ENCODE assay signal across 2 cellular contexts in the genomic region with DNA sequence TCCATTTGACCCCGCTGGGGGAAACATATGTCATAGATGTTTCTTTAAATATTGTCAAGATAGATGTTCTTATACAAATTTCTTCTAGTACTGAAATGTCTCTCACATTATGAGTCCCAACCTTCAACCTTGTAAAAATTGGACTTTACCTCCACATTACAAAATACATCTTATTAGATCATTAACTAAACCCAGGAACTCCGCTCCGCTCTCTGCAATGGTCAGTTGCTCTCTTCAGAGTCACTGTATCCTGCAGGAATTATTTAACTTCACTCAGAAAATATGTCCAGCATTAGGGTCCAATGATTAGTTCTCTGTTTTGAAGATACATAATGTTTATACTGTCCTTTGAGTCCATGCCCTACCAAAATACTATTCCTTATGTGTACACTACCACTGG.
TF ChIP-seq lines count a peak whose summit lies in the region.

No MANE protein-coding gene starts in this region.

TF ChIP-seq in GM12878, 131 proteins besides CTCF, POLR2A, EP300 and RAD21:
- TF ChIP-seq YBX1 (IDR thresholded peaks at IDR 0.05) = no peak
- TF ChIP-seq STAT3 (IDR thresholded peaks at IDR 0.05; ENCODE audit: low read depth, low read length) = no peak
- no peak for TF ChIP-seq NFXL1 (IDR thresholded peaks at IDR 0.05; ENCODE audit: borderline replicate concordance)
- TF ChIP-seq PML (IDR thresholded peaks at IDR 0.05; ENCODE audit: low read length) = no peak
- TF ChIP-seq NR2C1 (IDR thresholded peaks at IDR 0.05) = no peak
- no peak for TF ChIP-seq ZNF207 (IDR thresholded peaks at IDR 0.05; ENCODE audit: borderline replicate concordance)
- TF ChIP-seq CEBPB (IDR thresholded peaks at IDR 0.05; ENCODE audit: borderline replicate concordance in 1 of 2, low read depth in 2 of 2, low read length in 2 of 2) = no peak
- TF ChIP-seq, protein P1, sequence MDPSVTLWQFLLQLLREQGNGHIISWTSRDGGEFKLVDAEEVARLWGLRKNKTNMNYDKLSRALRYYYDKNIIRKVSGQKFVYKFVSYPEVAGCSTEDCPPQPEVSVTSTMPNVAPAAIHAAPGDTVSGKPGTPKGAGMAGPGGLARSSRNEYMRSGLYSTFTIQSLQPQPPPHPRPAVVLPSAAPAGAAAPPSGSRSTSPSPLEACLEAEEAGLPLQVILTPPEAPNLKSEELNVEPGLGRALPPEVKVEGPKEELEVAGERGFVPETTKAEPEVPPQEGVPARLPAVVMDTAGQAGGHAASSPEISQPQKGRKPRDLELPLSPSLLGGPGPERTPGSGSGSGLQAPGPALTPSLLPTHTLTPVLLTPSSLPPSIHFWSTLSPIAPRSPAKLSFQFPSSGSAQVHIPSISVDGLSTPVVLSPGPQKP (IDR thresholded peaks at IDR 0.05; ENCODE audit: low read depth, low read length) = no peak
- TF ChIP-seq POU2F2 (IDR thresholded peaks at IDR 0.05; ENCODE audit: borderline replicate concordance, low read depth, low read length) = no peak
- TF ChIP-seq ESRRA (IDR thresholded peaks at IDR 0.05; ENCODE audit: low read length) = no peak
- TF ChIP-seq GATAD2B (conservative IDR thresholded peaks at IDR 0.05; ENCODE audit: low read depth) = no peak
- no peak for TF ChIP-seq EGR1 (IDR thresholded peaks at IDR 0.05; ENCODE audit: borderline replicate concordance in 1 of 2, low read depth in 2 of 2, low read length in 2 of 2)
- TF ChIP-seq HDAC2 (IDR thresholded peaks at IDR 0.05) = no peak
- TF ChIP-seq, protein P2, sequence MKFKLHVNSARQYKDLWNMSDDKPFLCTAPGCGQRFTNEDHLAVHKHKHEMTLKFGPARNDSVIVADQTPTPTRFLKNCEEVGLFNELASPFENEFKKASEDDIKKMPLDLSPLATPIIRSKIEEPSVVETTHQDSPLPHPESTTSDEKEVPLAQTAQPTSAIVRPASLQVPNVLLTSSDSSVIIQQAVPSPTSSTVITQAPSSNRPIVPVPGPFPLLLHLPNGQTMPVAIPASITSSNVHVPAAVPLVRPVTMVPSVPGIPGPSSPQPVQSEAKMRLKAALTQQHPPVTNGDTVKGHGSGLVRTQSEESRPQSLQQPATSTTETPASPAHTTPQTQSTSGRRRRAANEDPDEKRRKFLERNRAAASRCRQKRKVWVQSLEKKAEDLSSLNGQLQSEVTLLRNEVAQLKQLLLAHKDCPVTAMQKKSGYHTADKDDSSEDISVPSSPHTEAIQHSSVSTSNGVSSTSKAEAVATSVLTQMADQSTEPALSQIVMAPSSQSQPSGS (IDR thresholded peaks at IDR 0.05; ENCODE audit: low read length) = no peak
- TF ChIP-seq SUPT20H (IDR thresholded peaks at IDR 0.05; ENCODE audit: borderline replicate concordance, control insufficient read depth, low read depth, low read length) = no peak
- no peak for TF ChIP-seq KDM1A (IDR thresholded peaks at IDR 0.05; ENCODE audit: borderline replicate concordance)

TF ChIP-seq in HepG2, 621 proteins besides CTCF, POLR2A, EP300 and RAD21 (continues in another document):
- TF ChIP-seq NR2F6 (IDR thresholded peaks at IDR 0.05) (no peak), NR2F6 (CRISPR knock-in tag; IDR thresholded peaks at IDR 0.05) (peak; percentile 38; the same call in 1 of the 2 replicates), POLR2AphosphoS5 (IDR thresholded peaks at IDR 0.05; ENCODE audit: low read depth, low read length) (peak; percentile 42; the same call in 1 of the 2 replicates), MED13 (CRISPR knock-in tag; IDR thresholded peaks at IDR 0.05) (0 out of 2 replicates have a peak, but pooled peaks have one; percentile 42), FOXJ3 (CRISPR knock-in tag; IDR thresholded peaks at IDR 0.05; ENCODE audit: borderline replicate concordance) (peak; percentile 19; the same call in 1 of the 2 replicates), ISL2 (CRISPR knock-in tag; IDR thresholded peaks at IDR 0.05) (0 out of 2 replicates have a peak, but pooled peaks have one; percentile 28), ZNF343 (CRISPR knock-in tag; IDR thresholded peaks at IDR 0.05) (no peak), TAF1 (CRISPR knock-in tag; IDR thresholded peaks at IDR 0.05) (no peak), RORA (CRISPR knock-in tag; IDR thresholded peaks at IDR 0.05) (no peak), FOXP1 (IDR thresholded peaks at IDR 0.05) (no peak), FOXP1 (CRISPR knock-in tag; IDR thresholded peaks at IDR 0.05) (peak; percentile 5; the same call in 1 of the 2 replicates), HNF4A (CRISPR knock-in tag; IDR thresholded peaks at IDR 0.05) (peak; percentile 82), CEBPB (IDR thresholded peaks at IDR 0.05; ENCODE audit: borderline replicate concordance, low read depth, low read length) (peak; percentile 22; the same call in 1 of the 2 replicates), SAP130 (CRISPR knock-in tag; IDR thresholded peaks at IDR 0.05; ENCODE audit: low read depth) (no peak), SP5 (CRISPR knock-in tag; IDR thresholded peaks at IDR 0.05; ENCODE audit: borderline replicate concordance, low read depth) (peak; percentile 14; the same call in 1 of the 2 replicates), ZZZ3 (CRISPR knock-in tag; IDR thresholded peaks at IDR 0.05; ENCODE audit: borderline replicate concordance) (no peak)
- TF ChIP-seq, protein P3, sequence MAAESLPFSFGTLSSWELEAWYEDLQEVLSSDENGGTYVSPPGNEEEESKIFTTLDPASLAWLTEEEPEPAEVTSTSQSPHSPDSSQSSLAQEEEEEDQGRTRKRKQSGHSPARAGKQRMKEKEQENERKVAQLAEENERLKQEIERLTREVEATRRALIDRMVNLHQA (CRISPR knock-in tag; IDR thresholded peaks at IDR 0.05) = no peak
- TF ChIP-seq, protein P4, sequence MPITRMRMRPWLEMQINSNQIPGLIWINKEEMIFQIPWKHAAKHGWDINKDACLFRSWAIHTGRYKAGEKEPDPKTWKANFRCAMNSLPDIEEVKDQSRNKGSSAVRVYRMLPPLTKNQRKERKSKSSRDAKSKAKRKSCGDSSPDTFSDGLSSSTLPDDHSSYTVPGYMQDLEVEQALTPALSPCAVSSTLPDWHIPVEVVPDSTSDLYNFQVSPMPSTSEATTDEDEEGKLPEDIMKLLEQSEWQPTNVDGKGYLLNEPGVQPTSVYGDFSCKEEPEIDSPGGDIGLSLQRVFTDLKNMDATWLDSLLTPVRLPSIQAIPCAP (CRISPR knock-in tag; IDR thresholded peaks at IDR 0.05; ENCODE audit: low read depth) = no peak
- TF ChIP-seq, protein P5, sequence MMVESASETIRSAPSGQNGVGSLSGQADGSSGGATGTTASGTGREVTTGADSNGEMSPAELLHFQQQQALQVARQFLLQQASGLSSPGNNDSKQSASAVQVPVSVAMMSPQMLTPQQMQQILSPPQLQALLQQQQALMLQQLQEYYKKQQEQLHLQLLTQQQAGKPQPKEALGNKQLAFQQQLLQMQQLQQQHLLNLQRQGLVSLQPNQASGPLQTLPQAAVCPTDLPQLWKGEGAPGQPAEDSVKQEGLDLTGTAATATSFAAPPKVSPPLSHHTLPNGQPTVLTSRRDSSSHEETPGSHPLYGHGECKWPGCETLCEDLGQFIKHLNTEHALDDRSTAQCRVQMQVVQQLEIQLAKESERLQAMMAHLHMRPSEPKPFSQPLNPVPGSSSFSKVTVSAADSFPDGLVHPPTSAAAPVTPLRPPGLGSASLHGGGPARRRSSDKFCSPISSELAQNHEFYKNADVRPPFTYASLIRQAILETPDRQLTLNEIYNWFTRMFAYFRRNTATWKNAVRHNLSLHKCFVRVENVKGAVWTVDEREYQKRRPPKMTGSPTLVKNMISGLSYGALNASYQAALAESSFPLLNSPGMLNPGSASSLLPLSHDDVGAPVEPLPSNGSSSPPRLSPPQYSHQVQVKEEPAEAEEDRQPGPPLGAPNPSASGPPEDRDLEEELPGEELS (CRISPR knock-in tag; IDR thresholded peaks at IDR 0.05) = 0 out of 2 replicates have a peak, but pooled peaks have one; percentile 15
- TF ChIP-seq, protein P6, sequence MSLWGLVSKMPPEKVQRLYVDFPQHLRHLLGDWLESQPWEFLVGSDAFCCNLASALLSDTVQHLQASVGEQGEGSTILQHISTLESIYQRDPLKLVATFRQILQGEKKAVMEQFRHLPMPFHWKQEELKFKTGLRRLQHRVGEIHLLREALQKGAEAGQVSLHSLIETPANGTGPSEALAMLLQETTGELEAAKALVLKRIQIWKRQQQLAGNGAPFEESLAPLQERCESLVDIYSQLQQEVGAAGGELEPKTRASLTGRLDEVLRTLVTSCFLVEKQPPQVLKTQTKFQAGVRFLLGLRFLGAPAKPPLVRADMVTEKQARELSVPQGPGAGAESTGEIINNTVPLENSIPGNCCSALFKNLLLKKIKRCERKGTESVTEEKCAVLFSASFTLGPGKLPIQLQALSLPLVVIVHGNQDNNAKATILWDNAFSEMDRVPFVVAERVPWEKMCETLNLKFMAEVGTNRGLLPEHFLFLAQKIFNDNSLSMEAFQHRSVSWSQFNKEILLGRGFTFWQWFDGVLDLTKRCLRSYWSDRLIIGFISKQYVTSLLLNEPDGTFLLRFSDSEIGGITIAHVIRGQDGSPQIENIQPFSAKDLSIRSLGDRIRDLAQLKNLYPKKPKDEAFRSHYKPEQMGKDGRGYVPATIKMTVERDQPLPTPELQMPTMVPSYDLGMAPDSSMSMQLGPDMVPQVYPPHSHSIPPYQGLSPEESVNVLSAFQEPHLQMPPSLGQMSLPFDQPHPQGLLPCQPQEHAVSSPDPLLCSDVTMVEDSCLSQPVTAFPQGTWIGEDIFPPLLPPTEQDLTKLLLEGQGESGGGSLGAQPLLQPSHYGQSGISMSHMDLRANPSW (CRISPR knock-in tag; IDR thresholded peaks at IDR 0.05; ENCODE audit: borderline replicate concordance) = 0 out of 2 replicates have a peak, but pooled peaks have one; percentile 57
- TF ChIP-seq, protein P7, sequence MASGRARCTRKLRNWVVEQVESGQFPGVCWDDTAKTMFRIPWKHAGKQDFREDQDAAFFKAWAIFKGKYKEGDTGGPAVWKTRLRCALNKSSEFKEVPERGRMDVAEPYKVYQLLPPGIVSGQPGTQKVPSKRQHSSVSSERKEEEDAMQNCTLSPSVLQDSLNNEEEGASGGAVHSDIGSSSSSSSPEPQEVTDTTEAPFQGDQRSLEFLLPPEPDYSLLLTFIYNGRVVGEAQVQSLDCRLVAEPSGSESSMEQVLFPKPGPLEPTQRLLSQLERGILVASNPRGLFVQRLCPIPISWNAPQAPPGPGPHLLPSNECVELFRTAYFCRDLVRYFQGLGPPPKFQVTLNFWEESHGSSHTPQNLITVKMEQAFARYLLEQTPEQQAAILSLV (CRISPR knock-in tag; IDR thresholded peaks at IDR 0.05; ENCODE audit: borderline replicate concordance) = no peak
- TF ChIP-seq, protein P8, sequence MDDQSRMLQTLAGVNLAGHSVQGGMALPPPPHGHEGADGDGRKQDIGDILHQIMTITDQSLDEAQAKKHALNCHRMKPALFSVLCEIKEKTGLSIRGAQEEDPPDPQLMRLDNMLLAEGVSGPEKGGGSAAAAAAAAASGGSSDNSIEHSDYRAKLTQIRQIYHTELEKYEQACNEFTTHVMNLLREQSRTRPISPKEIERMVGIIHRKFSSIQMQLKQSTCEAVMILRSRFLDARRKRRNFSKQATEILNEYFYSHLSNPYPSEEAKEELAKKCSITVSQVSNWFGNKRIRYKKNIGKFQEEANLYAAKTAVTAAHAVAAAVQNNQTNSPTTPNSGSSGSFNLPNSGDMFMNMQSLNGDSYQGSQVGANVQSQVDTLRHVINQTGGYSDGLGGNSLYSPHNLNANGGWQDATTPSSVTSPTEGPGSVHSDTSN (CRISPR knock-in tag; IDR thresholded peaks at IDR 0.05; ENCODE audit: borderline replicate concordance) = no peak
- TF ChIP-seq, protein P9, sequence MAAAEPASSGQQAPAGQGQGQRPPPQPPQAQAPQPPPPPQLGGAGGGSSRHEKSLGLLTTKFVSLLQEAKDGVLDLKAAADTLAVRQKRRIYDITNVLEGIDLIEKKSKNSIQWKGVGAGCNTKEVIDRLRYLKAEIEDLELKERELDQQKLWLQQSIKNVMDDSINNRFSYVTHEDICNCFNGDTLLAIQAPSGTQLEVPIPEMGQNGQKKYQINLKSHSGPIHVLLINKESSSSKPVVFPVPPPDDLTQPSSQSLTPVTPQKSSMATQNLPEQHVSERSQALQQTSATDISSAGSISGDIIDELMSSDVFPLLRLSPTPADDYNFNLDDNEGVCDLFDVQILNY (CRISPR knock-in tag; conservative IDR thresholded peaks at IDR 0.05) = no peak
- TF ChIP-seq, protein P10, sequence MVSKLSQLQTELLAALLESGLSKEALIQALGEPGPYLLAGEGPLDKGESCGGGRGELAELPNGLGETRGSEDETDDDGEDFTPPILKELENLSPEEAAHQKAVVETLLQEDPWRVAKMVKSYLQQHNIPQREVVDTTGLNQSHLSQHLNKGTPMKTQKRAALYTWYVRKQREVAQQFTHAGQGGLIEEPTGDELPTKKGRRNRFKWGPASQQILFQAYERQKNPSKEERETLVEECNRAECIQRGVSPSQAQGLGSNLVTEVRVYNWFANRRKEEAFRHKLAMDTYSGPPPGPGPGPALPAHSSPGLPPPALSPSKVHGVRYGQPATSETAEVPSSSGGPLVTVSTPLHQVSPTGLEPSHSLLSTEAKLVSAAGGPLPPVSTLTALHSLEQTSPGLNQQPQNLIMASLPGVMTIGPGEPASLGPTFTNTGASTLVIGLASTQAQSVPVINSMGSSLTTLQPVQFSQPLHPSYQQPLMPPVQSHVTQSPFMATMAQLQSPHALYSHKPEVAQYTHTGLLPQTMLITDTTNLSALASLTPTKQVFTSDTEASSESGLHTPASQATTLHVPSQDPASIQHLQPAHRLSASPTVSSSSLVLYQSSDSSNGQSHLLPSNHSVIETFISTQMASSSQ (IDR thresholded peaks at IDR 0.05; ENCODE audit: low read depth) = peak; percentile 67
- TF ChIP-seq, protein P10 (CRISPR knock-in tag; IDR thresholded peaks at IDR 0.05; ENCODE audit: borderline replicate concordance) = peak; percentile 49; the same call in 1 of the 2 replicates
- TF ChIP-seq, protein P11, sequence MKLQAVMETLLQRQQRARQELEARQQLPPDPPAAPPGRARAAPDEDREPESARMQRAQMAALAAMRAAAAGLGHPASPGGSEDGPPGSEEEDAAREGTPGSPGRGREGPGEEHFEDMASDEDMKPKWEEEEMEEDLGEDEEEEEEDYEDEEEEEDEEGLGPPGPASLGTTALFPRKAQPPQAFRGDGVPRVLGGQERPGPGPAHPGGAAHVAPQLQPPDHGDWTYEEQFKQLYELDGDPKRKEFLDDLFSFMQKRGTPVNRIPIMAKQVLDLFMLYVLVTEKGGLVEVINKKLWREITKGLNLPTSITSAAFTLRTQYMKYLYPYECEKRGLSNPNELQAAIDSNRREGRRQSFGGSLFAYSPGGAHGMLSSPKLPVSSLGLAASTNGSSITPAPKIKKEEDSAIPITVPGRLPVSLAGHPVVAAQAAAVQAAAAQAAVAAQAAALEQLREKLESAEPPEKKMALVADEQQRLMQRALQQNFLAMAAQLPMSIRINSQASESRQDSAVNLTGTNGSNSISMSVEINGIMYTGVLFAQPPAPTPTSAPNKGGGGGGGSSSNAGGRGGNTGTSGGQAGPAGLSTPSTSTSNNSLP (IDR thresholded peaks at IDR 0.05; ENCODE audit: low read depth, low read length) = peak; percentile 42; the same call in 1 of the 2 replicates
